Comparison of ENCODE assay signal across 1 cellular context in genomic region chr5:31531888-31532710, GRCh38.
TF ChIP-seq lines count a peak whose summit lies in the region.

Gene C5orf22, plus strand, starts transcription at chr5:31532301. Its CDS starts 92 bp downstream, at chr5:31532393.
Gene DROSHA, minus strand, starts transcription at chr5:31532093. Its CDS starts 3,034 bp downstream, at chr5:31529059.

TF ChIP-seq in neural cell, 6 proteins besides CTCF, POLR2A, EP300 and RAD21 (continued from another document):
- TF ChIP-seq TAF1 (IDR thresholded peaks at IDR 0.05; ENCODE audit: low read depth) (peak; percentile 66), MXI1 (conservative IDR thresholded peaks at IDR 0.05; ENCODE audit: poor library complexity, severe bottlenecking) (peak; percentile 35), EZH2 (IDR thresholded peaks at IDR 0.05; ENCODE audit: borderline replicate concordance, insufficient read depth, low read length, poor library complexity, severe bottlenecking) (no peak)
